ENCODE assay signal across 8 cellular contexts in the genomic region with DNA sequence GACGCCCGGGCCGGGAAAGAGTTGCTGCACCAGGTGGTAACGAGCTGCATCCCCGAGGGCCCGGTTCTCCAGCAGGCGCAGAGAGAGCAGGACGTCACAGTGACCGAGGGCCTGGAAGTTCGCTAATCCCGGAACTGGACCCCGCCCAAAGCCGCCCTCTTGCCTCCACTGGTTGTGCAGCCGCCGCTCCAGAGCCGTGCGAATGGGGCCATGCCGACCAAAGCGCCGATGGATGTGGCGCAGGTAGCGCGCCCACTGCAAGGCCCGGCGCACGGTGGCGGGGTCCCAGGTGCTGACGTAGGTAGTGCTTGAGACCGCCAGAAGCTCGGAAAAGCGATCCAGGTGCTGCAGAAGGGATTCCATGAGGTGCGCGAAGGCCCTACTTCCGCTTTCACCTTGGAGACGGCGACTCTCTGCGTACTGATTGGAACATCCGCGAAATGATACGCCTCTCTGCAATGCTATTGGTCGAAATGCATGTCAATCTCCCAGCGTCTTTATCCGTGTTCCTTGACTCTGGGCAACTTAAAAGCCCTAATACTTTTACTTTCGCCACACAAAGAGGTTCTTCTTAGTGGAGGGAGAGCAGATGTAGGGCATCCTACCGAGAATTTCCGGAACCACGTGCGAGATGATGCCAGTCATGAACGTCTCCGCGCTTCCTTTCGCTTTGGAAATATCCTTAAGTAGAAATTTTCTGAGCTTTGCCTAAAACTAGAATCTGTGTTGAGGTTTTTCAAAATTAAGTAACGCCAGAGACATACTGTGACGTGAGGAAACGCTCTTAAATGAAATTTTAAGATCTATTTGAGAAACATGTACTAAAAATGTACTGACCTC. TPM values are rescaled to one million over a fixed set of nuclear protein-coding genes. Genes with fewer than 3 reads are reported as not detected.
A peak's percentile ranks its signal among the peaks of the same experiment; 100 is the strongest.
DNase-seq lines count a peak whose midpoint lies in the region; FAIRE-seq and TF ChIP-seq lines count a peak whose summit lies in the region.

Gene FANCF, minus strand, starts transcription at position 376 of the 840 bp plus-strand sequence. Its CDS starts 13 bp downstream, at position 363.

- peak within 1 kb of the TSS; percentile 96 for H3K4me2 ChIP-seq in Loucy (ENCODE audit: low read depth, low read length, poor library complexity, severe bottlenecking)

- H3K27ac Mint-ChIP-seq in nephron = peak within 1 kb of the TSS; percentile 93 to 100 (median 100)
- H3K27ac Mint-ChIP-seq in stimulated activated naive CD8-positive, alpha-beta T cell treated with anti-CD3 and anti-CD28 coated beads, Interleukin-15, Interleukin-2, amounts not matched to agents 100 ng/mL and 50 ng/mL, for 24 hours = peak within 1 kb of the TSS; percentile 98

- H3K27me3 Mint-ChIP-seq in nephron (ENCODE audit: low read depth) = no peaks in the 10 kb centered on the region
- H3K27me3 Mint-ChIP-seq in stimulated activated naive CD8-positive, alpha-beta T cell treated with anti-CD3 and anti-CD28 coated beads, Interleukin-15, Interleukin-2, amounts not matched to agents 100 ng/mL and 50 ng/mL, for 24 hours = no peaks in the 10 kb centered on the region

- peaks cover 19% of the 10 kb centered on the region for H4K20me1 ChIP-seq in Loucy (ENCODE audit: insufficient read depth, low read length, poor library complexity, severe bottlenecking)

- FAIRE-seq in H54 (lab: Jason Lieb, UNC) = peak; percentile 99

- H3K36me3 Mint-ChIP-seq in nephron (ENCODE audit: low read depth) = peaks cover 19% of the 10 kb centered on the region
- peaks cover 19% of the 10 kb centered on the region for H3K36me3 Mint-ChIP-seq in stimulated activated naive CD8-positive, alpha-beta T cell treated with anti-CD3 and anti-CD28 coated beads, Interleukin-15, Interleukin-2, amounts not matched to agents 100 ng/mL and 50 ng/mL, for 24 hours (ENCODE audit: low read depth)

- peaks cover 11% of the 10 kb centered on the region for H3K4me1 Mint-ChIP-seq in nephron
- H3K4me1 Mint-ChIP-seq in stimulated activated naive CD8-positive, alpha-beta T cell treated with anti-CD3 and anti-CD28 coated beads, Interleukin-15, Interleukin-2, amounts not matched to agents 100 ng/mL and 50 ng/mL, for 24 hours (ENCODE audit: low read depth) = peaks cover 52% of the 10 kb centered on the region

- peak; percentile 98 for DNase-seq in EL
- peak; percentile 53 for DNase-seq in H54 (ENCODE audit: insufficient read length, low spot score)
- DNase-seq in activated T-helper 9 cell treated with anti-CD3 and anti-CD28 coated beads, Interleukin-2, amount 50 U/mL, for 16 hours (ENCODE audit: low read depth) = peak; percentile 82
- DNase-seq in fibroblast of the aortic adventitia (ENCODE audit: low read depth) = peak; percentile 100

- TF ChIP-seq CTCF in Loucy (conservative IDR thresholded peaks at IDR 0.05; ENCODE audit: low read length) (no peak), fibroblast of the aortic adventitia (IDR thresholded peaks at IDR 0.05; ENCODE audit: insufficient read depth, low read length) (no peak), nephron (IDR thresholded peaks at IDR 0.05; ENCODE audit: unreplicated experiment in 3 of 3) (no peak)

- no peaks in the 10 kb centered on the region for H3F3A ChIP-seq in Loucy (ENCODE audit: low read depth)

- H3K36me3 ChIP-seq in Loucy (ENCODE audit: insufficient read depth, low read length) = no peaks in the 10 kb centered on the region

- peak within 1 kb of the TSS; percentile 81 for H3K9ac ChIP-seq in Loucy (ENCODE audit: low read depth, low read length, poor library complexity, severe bottlenecking)

- peak; percentile 26; the same call in 1 of the 2 replicates for TF ChIP-seq POLR2A in H54 (IDR thresholded peaks at IDR 0.05; ENCODE audit: low read depth, low read length)
- TF ChIP-seq POLR2A in Raji (IDR thresholded peaks at IDR 0.05; ENCODE audit: insufficient read depth, low read depth, low read length) = peak; percentile 65

- peak within 1 kb of the TSS; percentile 92 for H2AFZ ChIP-seq in Loucy (ENCODE audit: low read length)

- H3K4me3 Mint-ChIP-seq in nephron = peak within 1 kb of the TSS; percentile 98 to 99 (median 98)
- H3K4me3 Mint-ChIP-seq in stimulated activated naive CD8-positive, alpha-beta T cell treated with anti-CD3 and anti-CD28 coated beads, Interleukin-15, Interleukin-2, amounts not matched to agents 100 ng/mL and 50 ng/mL, for 24 hours = peak within 1 kb of the TSS; percentile 97

- H3K27me3 ChIP-seq in Loucy (ENCODE audit: insufficient read depth, low read length, poor library complexity, severe bottlenecking) = no peaks in the 10 kb centered on the region

- H3K4me1 ChIP-seq in Loucy (ENCODE audit: insufficient read depth, low read length, poor library complexity, severe bottlenecking) = peaks cover 20% of the 10 kb centered on the region

- peak within 1 kb of the TSS; percentile 91 for H3K4me3 ChIP-seq in Loucy (ENCODE audit: low read length, poor library complexity, severe bottlenecking)
- H3K4me3 ChIP-seq in fibroblast of the aortic adventitia (ENCODE audit: low read depth, low read length) = peak within 1 kb of the TSS; percentile 87

- H3K9me3 ChIP-seq in Loucy (ENCODE audit: insufficient read depth, low read depth, low read length) = no peaks in the 10 kb centered on the region

- H3K9me3 Mint-ChIP-seq in nephron = no peaks in the 10 kb centered on the region
- H3K9me3 Mint-ChIP-seq in stimulated activated naive CD8-positive, alpha-beta T cell treated with anti-CD3 and anti-CD28 coated beads, Interleukin-15, Interleukin-2, amounts not matched to agents 100 ng/mL and 50 ng/mL, for 24 hours = no peaks in the 10 kb centered on the region

- no peaks in the 10 kb centered on the region for H3K9me2 ChIP-seq in Loucy (replicated peaks; ENCODE audit: low read depth, low read length)

- H3K79me2 ChIP-seq in Loucy (ENCODE audit: insufficient read depth, low read length) = peaks cover 19% of the 10 kb centered on the region

RNA-seq across cellular contexts. Expression of gene FANCF, which starts in this region (rescaled TPM):
- 8.9 and 12.8 TPM in 2 replicates for total RNA-seq in fibroblast of the aortic adventitia (ENCODE audit: low replicate concordance)

Comparison
In these comparisons a context has a peak if more than half of its experiments do, and no peak if none do; other contexts are left out.
1. Peak in every context shown above with its lines: DNase-seq and H3K4me3 ChIP-seq.